In the genomic region with DNA sequence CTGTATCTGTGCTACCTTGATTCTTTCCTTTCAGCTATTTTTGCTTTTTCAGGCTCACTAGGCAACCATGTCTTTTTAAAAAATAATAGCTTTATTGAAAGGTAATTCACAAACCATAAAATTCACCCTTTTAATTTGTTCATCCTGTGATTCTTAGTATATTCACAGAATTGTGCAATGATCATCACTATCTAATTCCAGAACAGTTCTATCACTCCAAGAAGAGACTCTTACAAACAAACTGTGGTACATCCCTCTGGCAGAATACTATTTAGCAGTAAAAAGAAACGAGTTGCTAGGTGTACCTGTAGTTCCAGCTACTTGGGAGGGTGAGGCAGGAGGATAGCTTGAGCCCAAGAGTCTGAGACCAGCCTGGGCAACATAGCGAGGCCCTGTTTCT, we compare ENCODE assay signal across 21 cellular contexts.
"Had no signal": no experiment of that assay in that cellular context is flagged by ENCODE, and none has a peak within 500 bp of the region (broad histone marks: within the 10 kb centered on the region; RNA-seq: fewer than 3 reads in every experiment).

No MANE protein-coding gene starts in this region.

- H3K4me3 ChIP-seq: body of pancreas, esophagus muscularis mucosa, heart left ventricle, neural progenitor cell, transverse colon had no signal

- H3K27ac Mint-ChIP-seq: activated CD4-positive, alpha-beta T cell treated with anti-CD3 and anti-CD28 coated beads, Interleukin-2, amount 10 ng/mL, durations not matched to agents 7 days and 5 days; activated CD8-positive, alpha-beta memory T cell treated with anti-CD3 and anti-CD28 coated beads, Interleukin-2, amount 10 ng/mL, durations not matched to agents 7 days and 5 days; activated CD8-positive, alpha-beta T cell treated with anti-CD3 and anti-CD28 coated beads for 36 hours; memory B cell; neural progenitor cell; stimulated activated naive B cell treated with anti-CD40 and anti-IgM and Interleukin-4, amounts not matched to agents 10 μg/mL and 1 μg/mL and 100 μg/mL, for 72 hours had no signal

- H3K27me3 Mint-ChIP-seq: activated CD4-positive, alpha-beta T cell treated with anti-CD3 and anti-CD28 coated beads, Interleukin-2, amount 10 ng/mL, durations not matched to agents 7 days and 5 days; activated CD8-positive, alpha-beta memory T cell treated with anti-CD3 and anti-CD28 coated beads, Interleukin-2, amount 10 ng/mL, durations not matched to agents 7 days and 5 days; activated CD8-positive, alpha-beta T cell treated with anti-CD3 and anti-CD28 coated beads for 36 hours; activated naive CD8-positive, alpha-beta T cell treated with anti-CD3 and anti-CD28 coated beads, Interleukin-2, amount 10 ng/mL, durations not matched to agents 7 days and 5 days; memory B cell; stimulated activated naive B cell treated with anti-CD40 and anti-IgM and Interleukin-4, amounts not matched to agents 10 μg/mL and 1 μg/mL and 100 μg/mL, for 72 hours had no signal

- H2AFZ ChIP-seq: neural progenitor cell had no signal

- H3K27me3 ChIP-seq: body of pancreas, esophagus muscularis mucosa, heart left ventricle, neural progenitor cell, transverse colon had no signal

- H3K9ac ChIP-seq: neural progenitor cell had no signal

- H3K4me2 ChIP-seq: neural progenitor cell had no signal

- H3K4me3 Mint-ChIP-seq: activated CD4-positive, alpha-beta T cell treated with anti-CD3 and anti-CD28 coated beads, Interleukin-2, amount 10 ng/mL, durations not matched to agents 7 days and 5 days; activated CD8-positive, alpha-beta memory T cell treated with anti-CD3 and anti-CD28 coated beads, Interleukin-2, amount 10 ng/mL, durations not matched to agents 7 days and 5 days; activated CD8-positive, alpha-beta T cell treated with anti-CD3 and anti-CD28 coated beads for 36 hours; activated naive CD8-positive, alpha-beta T cell treated with anti-CD3 and anti-CD28 coated beads, Interleukin-2, amount 10 ng/mL, durations not matched to agents 7 days and 5 days; memory B cell; neural progenitor cell; stimulated activated naive B cell treated with anti-CD40 and anti-IgM and Interleukin-4, amounts not matched to agents 10 μg/mL and 1 μg/mL and 100 μg/mL, for 72 hours had no signal

- H3K36me3 ChIP-seq: neural progenitor cell, transverse colon, WERI-Rb-1 had no signal

- ATAC-seq: activated CD8-positive, alpha-beta memory T cell treated with anti-CD3 and anti-CD28 coated beads, Interleukin-2, amount 10 ng/mL, durations not matched to agents 7 days and 5 days; activated CD8-positive, alpha-beta T cell treated with anti-CD3 and anti-CD28 coated beads for 36 hours; body of pancreas; heart left ventricle; left cardiac atrium; sciatic nerve; stimulated activated naive B cell treated with anti-CD40 and anti-IgM and Interleukin-4, amounts not matched to agents 10 μg/mL and 1 μg/mL and 100 μg/mL, for 72 hours had no signal

- H3K9me3 ChIP-seq: body of pancreas, transverse colon had no signal

- H3K27ac ChIP-seq: body of pancreas, esophagus muscularis mucosa, heart left ventricle, neural progenitor cell, transverse colon, WERI-Rb-1 had no signal

- DNase-seq: activated CD4-positive, alpha-beta T cell treated with anti-CD3 and anti-CD28 coated beads, Interleukin-2, amount 10 ng/mL, durations not matched to agents 7 days and 5 days; activated CD4-positive, CD25-positive, alpha-beta regulatory T cell treated with anti-CD3 and anti-CD28 coated beads, Interleukin-2, amount 50 U/mL, for 72 hours; activated CD8-positive, alpha-beta memory T cell treated with anti-CD3 and anti-CD28 coated beads, Interleukin-2, amount 10 ng/mL, durations not matched to agents 7 days and 5 days; activated CD8-positive, alpha-beta T cell treated with anti-CD3 and anti-CD28 coated beads for 36 hours; activated naive CD4-positive, alpha-beta T cell; activated naive CD8-positive, alpha-beta T cell treated with anti-CD3 and anti-CD28 coated beads, Interleukin-2, amount 10 ng/mL, durations not matched to agents 7 days and 5 days; body of pancreas; effector memory CD4-positive, alpha-beta T cell; heart left ventricle; islet precursor cell; left cardiac atrium; posterior cingulate gyrus; stimulated activated CD4-positive, alpha-beta T cell treated with anti-CD3 and anti-CD28 coated beads, Interleukin-2, amount 100 ng/mL, for 48 hours; stimulated activated CD8-positive, alpha-beta memory T cell treated with anti-CD3 and anti-CD28 coated beads, Interleukin-4, amount 100 ng/mL, for 48 hours; stimulated activated naive B cell treated with anti-CD40 and anti-IgM and Interleukin-4, amounts not matched to agents 10 μg/mL and 1 μg/mL and 100 μg/mL, for 72 hours; transverse colon; WERI-Rb-1 had no signal
